In the genomic region with DNA sequence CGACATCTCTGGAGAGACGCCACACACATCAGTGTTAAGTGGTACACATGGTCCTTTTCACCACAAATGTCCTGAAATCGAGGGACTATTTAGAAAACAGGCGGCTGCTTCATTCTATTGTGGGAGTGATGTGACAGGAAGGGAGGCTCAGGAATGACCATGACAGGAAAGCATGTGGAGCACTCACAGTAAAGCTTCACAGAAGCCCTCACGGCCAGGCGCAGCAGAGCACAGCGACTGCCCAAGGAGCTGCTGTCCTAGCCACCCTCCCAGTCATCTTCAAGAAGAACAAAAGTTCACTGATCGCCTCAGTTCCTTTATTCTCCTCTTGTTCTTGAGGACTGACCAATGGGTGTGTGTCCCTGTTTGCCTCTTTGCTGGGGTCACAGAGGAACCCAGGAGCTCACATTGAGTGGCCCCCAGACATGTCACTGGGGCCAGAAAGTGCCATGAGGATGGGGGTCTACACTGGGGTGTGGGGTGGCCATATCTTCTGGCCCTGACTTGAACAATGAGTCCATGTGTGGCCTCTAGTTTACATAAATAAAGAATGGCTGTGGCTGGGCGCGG, we compare ENCODE assay signal across 15 cellular contexts.
DNase-seq lines count a peak whose midpoint lies in the region; ATAC-seq, FAIRE-seq and TF ChIP-seq lines count a peak whose summit lies in the region.
"Had no signal": no experiment of that assay in that cellular context is flagged by ENCODE, and none has a peak within 500 bp of the region (broad histone marks: within the 10 kb centered on the region; RNA-seq: fewer than 3 reads in every experiment).

No MANE protein-coding gene starts in this region.

- POLR2A ChIA-PET in K562 (lab: Yijun Ruan, JAX), result interaction anchor here (0.6 to 2.3 kb wide), 6 partner anchors 9 to 1175 kb away, joined by 3 to 12 read pairs (median 4); no protein-coding TSS in a partner anchor

- H3K36me3 ChIP-seq in cardiac muscle cell (no peaks in the 10 kb centered on the region), K562 (ENCODE audit: control insufficient read depth, insufficient read depth, low read length) (peaks cover 3% of the 10 kb centered on the region; the same call in 1 of the 3 replicates), lung (ENCODE audit: control insufficient read depth in 2 of 2, insufficient read depth in 2 of 2, low read length in 2 of 2) (no peaks in the 10 kb centered on the region), upper lobe of right lung (no peaks in the 10 kb centered on the region), aorta (ENCODE audit: control insufficient read depth in 1 of 2, insufficient read depth in 2 of 2, low read length in 1 of 2) (no peaks in the 10 kb centered on the region)
- H3K36me3 ChIP-seq: adrenal gland, ovary had no signal

- intact Hi-C loops in Right ventricle myocardium inferior (cut with DNase I), result loop anchor here (5.0 to 10.0 kb wide), 2 partner anchors 47 to 100 kb away; partner anchors contain the start of gene LIMS1
- intact Hi-C loops in K562 (cut with micrococcal nuclease), result loop anchor here (5.0 kb wide), 2 partner anchors 37 to 102 kb away; partner anchors contain the start of gene LIMS1
- intact Hi-C loops in upper lobe of right lung (cut with DNase I), result no loop called here
- intact Hi-C loops in aorta (cut with DNase I), result no loop called here

- H3K4me1 ChIP-seq in cardiac muscle cell (ENCODE audit: low read depth), result peaks cover 63% of the 10 kb centered on the region
- peaks cover 21 to 42% of the 10 kb centered on the region in 2 experiments for H3K4me1 ChIP-seq in K562 (replicated peaks in 1 of 2; ENCODE audit: control insufficient read depth in 2 of 2, insufficient read depth in 2 of 2, low read length in 2 of 2)
- peaks cover 22 to 27% of the 10 kb centered on the region in 2 donors for H3K4me1 ChIP-seq in lung (ENCODE audit: control insufficient read depth in 2 of 2, insufficient read depth in 2 of 2, low read length in 2 of 2)
- peaks cover 73% of the 10 kb centered on the region for H3K4me1 ChIP-seq in upper lobe of right lung
- peaks cover 4 to 5% of the 10 kb centered on the region in 2 donors for H3K4me1 ChIP-seq in aorta (ENCODE audit: control insufficient read depth in 1 of 2, insufficient read depth in 2 of 2, low read length in 2 of 2)

- peak in 1 of 2 donors; percentile 50 for DNase-seq in cardiac muscle cell (ENCODE audit: low read depth in 1 of 2, low spot score in 1 of 2)
- no peak for DNase-seq in Right ventricle myocardium inferior (ENCODE audit: missing footprints)
- DNase-seq in K562 (ENCODE audit: extremely low read depth in 1 of 4, low spot score in 3 of 4), result no peak
- DNase-seq in lung (ENCODE audit: low spot score), result no peak
- no peak for DNase-seq in upper lobe of right lung
- no peak for DNase-seq in aorta
- DNase-seq in stimulated activated naive CD8-positive, alpha-beta T cell treated with anti-CD3 and anti-CD28 coated beads, Interleukin-15, Interleukin-2, amounts not matched to agents 100 U/mL and 50 U/mL, for 24 hours, result no peak
- DNase-seq in globus pallidus (ENCODE audit: low spot score), result no peak
- DNase-seq: activated CD4-positive, CD25-positive, alpha-beta regulatory T cell; adrenal gland; AML-193; NCI-H1048; ovary had no signal

- no peak overlapping the region for H3K9ac ChIP-seq in K562 (ENCODE audit: insufficient read depth in 1 of 2, low read depth in 2 of 2, low read length in 2 of 2)

- TF ChIP-seq EP300 in K562 (IDR thresholded peaks at IDR 0.05; ENCODE audit: low read length), result no peak

- no peaks in the 10 kb centered on the region for H3K9me3 ChIP-seq in cardiac muscle cell (ENCODE audit: low read depth)
- H3K9me3 ChIP-seq in K562 (replicated peaks; ENCODE audit: control insufficient read depth, insufficient read depth, low read depth, low read length), result no peaks in the 10 kb centered on the region
- H3K9me3 ChIP-seq in lung (ENCODE audit: control insufficient read depth in 2 of 2, insufficient read depth in 1 of 2, low read length in 1 of 2), result no peaks in the 10 kb centered on the region
- no peaks in the 10 kb centered on the region for H3K9me3 ChIP-seq in upper lobe of right lung
- H3K9me3 ChIP-seq in aorta (ENCODE audit: control insufficient read depth, low read length), result no peaks in the 10 kb centered on the region
- H3K9me3 ChIP-seq: adrenal gland, ovary had no signal

- TF ChIP-seq RAD21 in K562 (CRISPR knock-in tag; conservative IDR thresholded peaks at IDR 0.05 in 1 of 2, IDR thresholded peaks at IDR 0.05 in 1 of 2), result no peak

- 75% methylated on average over 8 of the region's 10 CpGs for WGBS in K562 (ENCODE audit: insufficient coverage, low coverage, missing lambda C conversion rate)
- WGBS in lung, 2 donors, result 57 to 63% methylated on average over 10 of the region's 10 CpGs
- WGBS in aorta, 2 donors, result 61 to 76% methylated on average over 10 of the region's 10 CpGs

- FAIRE-seq in K562 (lab: Jason Lieb, UNC), result no peak
- FAIRE-seq: frontal cortex, HTR-8/SVneo had no signal

- CTCF ChIA-PET in K562 (lab: Yijun Ruan, JAX; ENCODE audit: low intra/inter-chr PET ratio), result no interaction called here

- H3K27me3 ChIP-seq in cardiac muscle cell (no peaks in the 10 kb centered on the region), K562 (ENCODE audit: control insufficient read depth in 2 of 2, insufficient read depth in 2 of 2, low read length in 2 of 2) (no peaks in the 10 kb centered on the region), lung (ENCODE audit: control insufficient read depth, insufficient read depth) (no peaks in the 10 kb centered on the region), upper lobe of right lung (no peaks in the 10 kb centered on the region), aorta (ENCODE audit: control insufficient read depth in 1 of 2, insufficient read depth in 2 of 2, low read length in 1 of 2) (no peaks in the 10 kb centered on the region)
- H3K27me3 ChIP-seq: adrenal gland, ovary had no signal

- in situ Hi-C loops in K562 (cut with MboI), result no loop called here

- no peak overlapping the region for H3K4me2 ChIP-seq in K562 (ENCODE audit: insufficient read depth, low read length)

- H4K20me1 ChIP-seq in K562 (replicated peaks; ENCODE audit: control insufficient read depth, insufficient read depth, low read length), result no peaks in the 10 kb centered on the region; the same call in none of the 2 replicates

- H3K9me1 ChIP-seq in K562 (ENCODE audit: control insufficient read depth, insufficient read depth, low read length), result peaks cover 9% of the 10 kb centered on the region

- no peak overlapping the region for H3K4me3 ChIP-seq in cardiac muscle cell
- no peak overlapping the region for H3K4me3 ChIP-seq in K562
- H3K4me3 ChIP-seq in lung, result no peak overlapping the region
- H3K4me3 ChIP-seq in upper lobe of right lung, result no peak overlapping the region
- H3K4me3 ChIP-seq in aorta (ENCODE audit: low read length in 2 of 2), result no peak overlapping the region
- H3K4me3 ChIP-seq: adrenal gland, ovary had no signal

- TF ChIP-seq POLR2A in K562 (conservative IDR thresholded peaks at IDR 0.05), result no peak

- no peak for ATAC-seq in Right ventricle myocardium inferior
- no peak for ATAC-seq in K562
- no peak for ATAC-seq in lung (ENCODE audit: insufficient read depth, low FRiP score)
- ATAC-seq in upper lobe of right lung, result no peak
- ATAC-seq in aorta (ENCODE audit: low FRiP score), result no peak
- ATAC-seq in stimulated activated naive CD8-positive, alpha-beta T cell treated with anti-CD3 and anti-CD28 coated beads, Interleukin-15, Interleukin-2, amounts not matched to agents 100 U/mL and 50 U/mL, for 24 hours, result no peak

- H2AFZ ChIP-seq in K562 (ENCODE audit: low read depth, low read length), result no peak overlapping the region

- peaks cover 86% of the 10 kb centered on the region for H3K79me2 ChIP-seq in K562 (ENCODE audit: control insufficient read depth, insufficient read depth, low read length)

- H3K27ac ChIP-seq in cardiac muscle cell (peak overlapping the region; percentile 21), K562 (ENCODE audit: extremely low read depth, low read depth, low read length) (peak overlapping the region; percentile 26; the same call in 1 of the 3 replicates), lung (ENCODE audit: low read depth in 1 of 2, low read length in 1 of 2) (peak overlapping the region; percentile 38 to 76), upper lobe of right lung (peak overlapping the region; percentile 74), aorta (ENCODE audit: low read depth in 1 of 2, low read length in 2 of 2) (peak overlapping the region in 1 of 2 donors; percentile 33)
- H3K27ac ChIP-seq: ovary had no signal

- BruUV-seq in K562 (replicated peaks; lab: Mats Ljungman, UMichigan), result no TSS peak

- TF ChIP-seq CTCF in cardiac muscle cell (IDR thresholded peaks at IDR 0.05; ENCODE audit: low read depth, low read length) (no peak), K562 (IDR thresholded peaks at IDR 0.05 in 2 of 3, conservative IDR thresholded peaks at IDR 0.05 in 1 of 3; ENCODE audit: insufficient read depth in 2 of 3, low read depth in 1 of 3, low read length in 3 of 3) (no peak), lung (IDR thresholded peaks at IDR 0.05; ENCODE audit: control extremely low read depth, extremely low read depth) (no peak), upper lobe of right lung (IDR thresholded peaks at IDR 0.05) (no peak)

TF ChIP-seq in K562, 482 proteins besides CTCF, POLR2A, EP300 and RAD21:
- no peak for TF ChIP-seq TCFL5 (CRISPR knock-in tag; conservative IDR thresholded peaks at IDR 0.05)
- no peak for TF ChIP-seq SRSF7 (optimal IDR thresholded peaks at IDR 0.05; ENCODE audit: low read depth, low read length)
- no peak for TF ChIP-seq DNMT1 (IDR thresholded peaks at IDR 0.05)
- no peak for TF ChIP-seq MBD1 (CRISPR knock-in tag; IDR thresholded peaks at IDR 0.05)
- no peak for TF ChIP-seq ZNF668 (CRISPR knock-in tag; IDR thresholded peaks at IDR 0.05)

Comparison
In these comparisons a context has a peak if more than half of its experiments do, and no peak if none do; other contexts are left out.
1. intact Hi-C loops: an anchor here in Right ventricle myocardium inferior (5.0 to 10.0 kb wide) and K562 (5.0 kb wide); none called in upper lobe of right lung and aorta.